Comparison of ENCODE assay signal across 31 cellular contexts in the genomic region with DNA sequence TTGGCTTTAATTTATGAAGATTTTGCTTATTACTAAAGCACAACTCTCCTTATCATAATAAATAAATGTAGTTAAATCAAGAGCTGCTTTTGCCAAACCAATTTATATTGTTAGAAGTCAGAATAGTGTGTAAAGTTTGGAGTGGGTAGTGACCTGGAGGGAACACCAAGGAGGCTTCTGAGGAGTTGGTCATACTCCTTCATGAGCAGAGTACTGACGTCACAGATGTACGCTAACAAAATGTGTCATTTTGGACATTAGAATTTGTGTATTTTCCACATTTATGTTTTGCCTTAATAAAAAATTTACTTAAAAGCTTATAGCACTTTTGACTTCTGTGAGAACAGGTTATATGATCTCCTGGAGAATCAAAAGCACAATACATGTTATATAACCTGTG.
"Had no signal": no experiment of that assay in that cellular context is flagged by ENCODE, and none has a peak within 500 bp of the region (broad histone marks: within the 10 kb centered on the region; RNA-seq: fewer than 3 reads in every experiment).

No MANE protein-coding gene starts in this region.

- H3K27me3 ChIP-seq: ascending aorta had no signal

- H3K9me3 ChIP-seq: ascending aorta had no signal

- DNase-seq: activated B cell treated with CpG ODN at 0.5 μM for 24 hours; activated CD4-positive, alpha-beta memory T cell treated with anti-CD3 and anti-CD28 coated beads for 36 hours; activated CD4-positive, alpha-beta T cell treated with anti-CD3 and anti-CD28 coated beads for 4 hours; activated CD4-positive, alpha-beta T cell treated with anti-CD3 and anti-CD28 coated beads, Interleukin-2, amount 10 ng/mL, durations not matched to agents 24 days and 14 days; activated CD4-positive, alpha-beta T cell treated with anti-CD3 and anti-CD28 coated beads, Interleukin-2, amount 50 U/mL, for 1 hour; activated CD4-positive, alpha-beta T cell treated with anti-CD3 and anti-CD28 coated beads, Interleukin-2, amount 50 U/mL, for 4 hours; activated CD4-positive, CD25-positive, alpha-beta regulatory T cell treated with anti-CD3 and anti-CD28 coated beads, Interleukin-2, amount 50 U/mL, for 72 hours; activated CD8-positive, alpha-beta memory T cell treated with anti-CD3 and anti-CD28 coated beads for 24 hours; activated CD8-positive, alpha-beta memory T cell treated with anti-CD3 and anti-CD28 coated beads, Interleukin-2, amount 10 ng/mL, durations not matched to agents 7 days and 5 days; activated CD8-positive, alpha-beta memory T cell treated with anti-CD3 and anti-CD28 coated beads, Interleukin-2, amount 50 U/mL, for 48 hours; activated CD8-positive, alpha-beta T cell treated with anti-CD3 and anti-CD28 coated beads, Interleukin-2, amount 10 ng/mL, durations not matched to agents 7 days and 5 days; activated effector memory CD4-positive, alpha-beta T cell treated with Interleukin-2 at 50 U/mL for 16 hours; activated gamma-delta T cell; activated naive CD4-positive, alpha-beta T cell treated with anti-CD3 and anti-CD28 coated beads, Interleukin-2, amount 10 ng/mL, durations not matched to agents 7 days and 5 days; activated naive CD4-positive, alpha-beta T cell treated with Interleukin-2 at 50 U/mL for 16 hours; activated naive CD8-positive, alpha-beta T cell treated with anti-CD3 and anti-CD28 coated beads, Interleukin-2, amount 10 ng/mL, durations not matched to agents 7 days and 5 days; activated naive CD8-positive, alpha-beta T cell treated with anti-CD3 and anti-CD28 coated beads, Interleukin-2, amount 50 U/mL, for 24 hours; activated T-cell treated with anti-CD3 and anti-CD28 coated beads, Interleukin-2, amount 50 U/mL, for 24 hours; activated T-cell treated with anti-CD3 and anti-CD28 coated beads, Interleukin-2, amount 50 U/mL, for 48 hours; amygdala; anterior cingulate cortex; caudate nucleus; cerebellar nuclear complex; T-helper 1 cell; T-helper 2 cell; T-helper 9 cell had no signal

- H3K36me3 ChIP-seq: ascending aorta, cardiac muscle cell had no signal

- FAIRE-seq: bronchial epithelial cell, TTC549 had no signal

- H3K4me1 ChIP-seq: ascending aorta had no signal

- H3K4me3 ChIP-seq: ascending aorta, cardiac muscle cell had no signal

- ATAC-seq: activated CD8-positive, alpha-beta memory T cell treated with anti-CD3 and anti-CD28 coated beads, Interleukin-2, amount 10 ng/mL, durations not matched to agents 7 days and 5 days; activated CD8-positive, alpha-beta T cell treated with anti-CD3 and anti-CD28 coated beads, Interleukin-2, amount 10 ng/mL, durations not matched to agents 7 days and 5 days; activated naive CD8-positive, alpha-beta T cell treated with anti-CD3 and anti-CD28 coated beads, Interleukin-2, amount 50 U/mL, for 24 hours had no signal

- H3K27ac ChIP-seq: ascending aorta, cardiac muscle cell, VCaP had no signal
